8 cellular contexts compared by ENCODE assay signal in genomic region chr1:27342391-27342777, GRCh38. TPM values are rescaled to one million over a fixed set of nuclear protein-coding genes. Genes with fewer than 3 reads are reported as not detected.
A peak's percentile ranks its signal among the peaks of the same experiment; 100 is the strongest.
DNase-seq lines count a peak whose midpoint lies in the region; ATAC-seq and TF ChIP-seq lines count a peak whose summit lies in the region.
"Had no signal": no experiment of that assay in that cellular context is flagged by ENCODE, and none has a peak within 500 bp of the region (broad histone marks: within the 10 kb centered on the region; RNA-seq: fewer than 3 reads in every experiment).

No MANE protein-coding gene starts in this region.

- H3K27me3 Mint-ChIP-seq in effector memory CD8-positive, alpha-beta T cell, result no peaks in the 10 kb centered on the region

- in situ Hi-C loops in ACHN (cut with HindIII; ENCODE audit: low pct_ligation_motif_present, low pct_unique_long_range_greater_than_20kb, low sequenced_read_pairs), result no loop called here

- H3F3A ChIP-seq in smooth muscle cell (ENCODE audit: low read depth), result no peaks in the 10 kb centered on the region

- DNase-seq in RWPE1 (ENCODE audit: low spot score) (no peak), smooth muscle cell (lab: John Stamatoyannopoulos, UW; ENCODE audit: unreplicated experiment) (no peak), GF-D8 (lab: John Stamatoyannopoulos, UW) (no peak), ascending aorta (ENCODE audit: low spot score in 2 of 2) (no peak), ACHN (no peak)
- DNase-seq in effector memory CD8-positive, alpha-beta T cell, result no peak

- peaks cover 42 to 55% of the 10 kb centered on the region in 2 donors for H3K4me1 Mint-ChIP-seq in effector memory CD8-positive, alpha-beta T cell (ENCODE audit: low read depth in 2 of 2)

- H3K27ac Mint-ChIP-seq in effector memory CD8-positive, alpha-beta T cell, result peak overlapping the region; percentile 95 to 97

- H2AFZ ChIP-seq in smooth muscle cell (ENCODE audit: low read depth), result no peak overlapping the region

- ATAC-seq in GM21723 (IDR thresholded peaks at IDR 0.05; ENCODE audit: unreplicated experiment), result peak; percentile 11
- peak; percentile 40 for ATAC-seq in effector memory CD8-positive, alpha-beta T cell (replicated peaks)

- POLR2A ChIA-PET in RWPE1 (lab: Yijun Ruan, JAX; ENCODE audit: low non-redundant PET), result interaction anchor here (0.5 to 1.4 kb wide), 8 partner anchors 8 to 314 kb away, joined by 3 to 6 read pairs (median 3); no protein-coding TSS in a partner anchor

- peak overlapping the region; percentile 65 for H3K9ac ChIP-seq in smooth muscle cell (ENCODE audit: low read depth)

- peak overlapping the region; percentile 84 for H3K4me2 ChIP-seq in smooth muscle cell

- 79% methylated on average over 6 of the region's 8 CpGs for WGBS in smooth muscle cell (ENCODE audit: low lambda C conversion rate)

- no peaks in the 10 kb centered on the region for H3K79me2 ChIP-seq in smooth muscle cell (ENCODE audit: low read depth)

- intact Hi-C loops in ascending aorta (cut with DNase I), result loop anchor here (5.0 kb wide), 1 partner anchor 40 kb away; the partner anchor contains the start of gene CD164L2

- H3K27me3 ChIP-seq in smooth muscle cell (ENCODE audit: low read depth) (no peaks in the 10 kb centered on the region), ascending aorta (no peaks in the 10 kb centered on the region)

- H3K9me3 Mint-ChIP-seq in effector memory CD8-positive, alpha-beta T cell, result no peaks in the 10 kb centered on the region

- no peaks in the 10 kb centered on the region for H4K20me1 ChIP-seq in smooth muscle cell (ENCODE audit: low read depth)

- peaks cover 33% of the 10 kb centered on the region for H3K36me3 Mint-ChIP-seq in effector memory CD8-positive, alpha-beta T cell (ENCODE audit: insufficient read depth)

- CTCF ChIA-PET in RWPE1 (lab: Yijun Ruan, JAX), result interaction anchor here (0.6 to 1.6 kb wide), 7 partner anchors 10 to 245 kb away, joined by 3 to 9 read pairs (median 4); no protein-coding TSS in a partner anchor

- H3K9me3 ChIP-seq in smooth muscle cell (replicated peaks; ENCODE audit: low read depth), result no peaks in the 10 kb centered on the region
- no peaks in the 10 kb centered on the region for H3K9me3 ChIP-seq in ascending aorta

- peak overlapping the region; percentile 98 for H3K27ac ChIP-seq in RWPE1
- peak overlapping the region; percentile 77 for H3K27ac ChIP-seq in smooth muscle cell (ENCODE audit: low read depth)
- H3K27ac ChIP-seq in ascending aorta, result no peak overlapping the region

- peak overlapping the region; percentile 40 for H3K4me3 ChIP-seq in smooth muscle cell
- H3K4me3 ChIP-seq in ascending aorta, result peak overlapping the region in 1 of 2 donors; percentile 0

- H3K36me3 ChIP-seq in smooth muscle cell (ENCODE audit: low read depth), result no peaks in the 10 kb centered on the region
- H3K36me3 ChIP-seq in ascending aorta, result peaks cover 0 to 3% of the 10 kb centered on the region in 2 donors

- H3K4me1 ChIP-seq in smooth muscle cell (ENCODE audit: low read depth), result peaks cover 33% of the 10 kb centered on the region
- no peaks in the 10 kb centered on the region for H3K4me1 ChIP-seq in ascending aorta

- no peak for TF ChIP-seq CTCF in RWPE1 (conservative IDR thresholded peaks at IDR 0.05; ENCODE audit: low read depth)
- TF ChIP-seq CTCF in smooth muscle cell (IDR thresholded peaks at IDR 0.05; ENCODE audit: borderline replicate concordance, insufficient read depth, poor library complexity, severe bottlenecking), result no peak
- no peak for TF ChIP-seq CTCF in ascending aorta (IDR thresholded peaks at IDR 0.05)

- H3K4me3 Mint-ChIP-seq in effector memory CD8-positive, alpha-beta T cell, result peak overlapping the region; percentile 88 to 92

RNA-seq across cellular contexts. Expression of gene SYTL1, which starts 0.6 kb away (rescaled TPM):
- total RNA-seq in smooth muscle cell (15.2 and 16.5 TPM in 2 replicates), ascending aorta (0.21 TPM)
- polyA plus RNA-seq in smooth muscle cell, result 14.2 and 48.1 TPM in 2 replicates

RNA-seq across cellular contexts. Expression of gene TMEM222, which starts 20.4 kb away (rescaled TPM):
- total RNA-seq in smooth muscle cell (23.6 and 28.0 TPM in 2 replicates), ascending aorta (28.6 TPM)
- polyA plus RNA-seq in smooth muscle cell, result 49.3 and 60.7 TPM in 2 replicates

RNA-seq across cellular contexts. Expression of gene MAP3K6, which starts 24.4 kb away (rescaled TPM):
- total RNA-seq in smooth muscle cell, result 9.1 and 14.1 TPM in 2 replicates
- 29.0 and 45.7 TPM in 2 replicates for polyA plus RNA-seq in smooth muscle cell
- total RNA-seq in ascending aorta, result 164 TPM

RNA-seq across cellular contexts. Expression of gene FCN3, which starts 32.2 kb away (rescaled TPM):
- total RNA-seq in smooth muscle cell (not detected in 2 replicates), ascending aorta (13.2 TPM)
- polyA plus RNA-seq in smooth muscle cell, result 0.69 TPM in 1 of 2 replicates, not detected in the other
- total RNA-seq: RPMI7951 had no signal

RNA-seq across cellular contexts. Expression of gene CD164L2, which starts 40.7 kb away (rescaled TPM):
- 0.09 and 0.31 TPM in 2 replicates for total RNA-seq in smooth muscle cell
- polyA plus RNA-seq in smooth muscle cell, result 0.45 TPM in 1 of 2 replicates, not detected in the other
- not detected for total RNA-seq in ascending aorta
- total RNA-seq: RPMI7951 had no signal

Comparison
In these comparisons a context has a peak if more than half of its experiments do, and no peak if none do; other contexts are left out.
1. H3K27ac ChIP-seq: peak in RWPE1 (single experiment) and smooth muscle cell (single experiment); none in ascending aorta (0 of 2).
2. RNA of gene SYTL1, which starts 0.6 kb away (total RNA-seq): 15.2 to 16.5 TPM in smooth muscle cell; 0.21 TPM in ascending aorta (single experiment); every median in the first group is over 10 times any median in the second.
3. RNA of gene MAP3K6, which starts 24.4 kb away (total RNA-seq): 164 TPM in ascending aorta (single experiment); 9.1 to 14.1 TPM in smooth muscle cell; every median in the first group is over 10 times any median in the second.